In the genomic region with DNA sequence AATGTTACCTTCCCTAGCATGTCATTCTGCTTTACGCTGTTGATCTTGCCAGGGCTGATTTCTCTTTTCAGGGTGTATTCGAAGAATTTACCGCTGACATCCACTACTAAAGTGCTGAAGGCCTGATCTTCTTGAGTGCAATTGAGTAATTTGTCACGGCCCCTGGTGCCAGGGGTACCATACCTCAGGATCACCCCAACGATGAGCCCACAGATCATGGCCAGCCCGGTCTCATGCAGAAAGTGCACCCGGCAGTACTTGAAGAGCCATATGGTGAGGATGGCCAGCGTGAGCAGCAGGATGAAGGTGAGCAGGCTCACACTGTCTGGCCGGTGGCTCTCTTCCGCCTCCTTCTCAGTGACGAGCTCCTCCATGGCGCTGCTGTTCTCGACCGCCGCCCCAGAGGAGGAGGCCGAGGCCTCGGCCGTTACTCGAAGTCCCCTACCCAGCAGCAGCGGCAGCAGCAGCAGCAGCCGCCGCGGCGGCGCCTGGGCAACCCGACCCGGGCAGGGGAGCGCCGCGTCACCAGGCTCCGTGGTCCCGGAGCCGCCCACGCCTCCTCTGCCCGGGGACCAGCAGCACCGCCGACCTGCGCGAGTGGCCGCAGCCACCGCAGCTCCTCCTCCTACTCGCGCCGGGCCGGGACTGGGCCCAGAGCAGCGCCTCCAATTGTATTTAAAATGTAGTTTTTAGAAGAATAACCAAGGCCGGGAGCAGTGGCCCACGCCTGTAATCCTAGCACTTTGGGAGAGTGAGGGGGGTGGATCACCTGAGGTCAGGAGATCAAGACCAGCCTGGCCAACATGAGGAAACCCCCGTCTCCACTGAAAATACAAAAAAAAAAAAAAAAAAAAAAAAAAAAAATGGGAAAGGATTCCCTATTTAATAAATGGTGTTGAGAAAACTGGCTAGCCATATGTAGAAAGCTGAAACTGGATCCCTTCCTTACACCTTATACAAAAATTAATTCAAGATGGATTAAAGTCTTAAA, we compare ENCODE assay signal across 1 cellular context.
TF ChIP-seq lines count a peak whose summit lies in the region.

No MANE protein-coding gene starts in this region.

TF ChIP-seq in SK-N-SH treated with all-trans-retinoic acid at 6 μM for 48 hours, 23 proteins besides CTCF, POLR2A, EP300 and RAD21 (continued from another document):
- no peak for TF ChIP-seq PATZ1 (CRISPR knock-in tag; IDR thresholded peaks at IDR 0.05; ENCODE audit: borderline replicate concordance)
